Comparison of ENCODE assay signal across 8 cellular contexts in genomic region chr1:193058529-193059281, GRCh38. TPM values are rescaled to one million over a fixed set of nuclear protein-coding genes. Genes with fewer than 3 reads are reported as not detected.
DNase-seq lines count a peak whose midpoint lies in the region; ATAC-seq and TF ChIP-seq lines count a peak whose summit lies in the region.

No MANE protein-coding gene starts in this region.

- H3K36me3 Mint-ChIP-seq in naive thymus-derived CD4-positive, alpha-beta T cell: peaks cover 0 to 15% (median 7%) of the 10 kb centered on the region in 5 donors

- peaks cover 46 to 78% (median 74%) of the 10 kb centered on the region in 7 donors for H3K4me1 Mint-ChIP-seq in naive thymus-derived CD4-positive, alpha-beta T cell
- H3K4me1 Mint-ChIP-seq in stimulated activated naive CD8-positive, alpha-beta T cell treated with anti-CD3 and anti-CD28 coated beads, Interleukin-15, amount 100 ng/mL, for 72 hours: peaks cover 45% of the 10 kb centered on the region

- H3K27me3 Mint-ChIP-seq in naive thymus-derived CD4-positive, alpha-beta T cell: no peaks in the 10 kb centered on the region
- no peaks in the 10 kb centered on the region for H3K27me3 Mint-ChIP-seq in stimulated activated naive CD8-positive, alpha-beta T cell treated with anti-CD3 and anti-CD28 coated beads, Interleukin-15, amount 100 ng/mL, for 72 hours

- H3K27me3 ChIP-seq in naive thymus-derived CD4-positive, alpha-beta T cell (ENCODE audit: control insufficient read depth in 2 of 2, insufficient read depth in 2 of 2, low read length in 2 of 2): no peaks in the 10 kb centered on the region

- ATAC-seq in GM18861 (IDR thresholded peaks at IDR 0.05; ENCODE audit: unreplicated experiment): peak; percentile 48
- peak; percentile 45 for ATAC-seq in HG03095 (IDR thresholded peaks at IDR 0.05; ENCODE audit: unreplicated experiment)
- ATAC-seq in naive thymus-derived CD4-positive, alpha-beta T cell: peak; percentile 28
- peak; percentile 68 for ATAC-seq in stimulated activated naive CD8-positive, alpha-beta T cell treated with anti-CD3 and anti-CD28 coated beads, Interleukin-15, amount 100 ng/mL, for 72 hours

- peak overlapping the region; percentile 89 for H3K27ac ChIP-seq in naive thymus-derived CD4-positive, alpha-beta T cell (ENCODE audit: low read depth, low read length)

- TF ChIP-seq CTCF in AG09309 (IDR thresholded peaks at IDR 0.05; ENCODE audit: control insufficient read depth, insufficient read depth, low read depth, low read length, missing control alignments) (no peak), epithelial cell of esophagus (IDR thresholded peaks at IDR 0.05; ENCODE audit: insufficient read depth, low read depth, low read length, missing control alignments) (no peak)

- peaks cover 0 to 5% (median 0%) of the 10 kb centered on the region in 3 experiments for H3K36me3 ChIP-seq in naive thymus-derived CD4-positive, alpha-beta T cell (ENCODE audit: control insufficient read depth in 2 of 3, insufficient read depth in 3 of 3, low read length in 3 of 3)

- H3K9me3 ChIP-seq in naive thymus-derived CD4-positive, alpha-beta T cell (ENCODE audit: control insufficient read depth in 2 of 3, low read length in 3 of 3): no peaks in the 10 kb centered on the region

- peak overlapping the region; percentile 70 for H3K4me3 ChIP-seq in AG09309 (ENCODE audit: control insufficient read depth, low read depth, low read length)
- peak overlapping the region; percentile 86 for H3K4me3 ChIP-seq in epithelial cell of esophagus (ENCODE audit: low read length)
- peak overlapping the region; percentile 96 for H3K4me3 ChIP-seq in naive thymus-derived CD4-positive, alpha-beta T cell (ENCODE audit: low read length)

- peak overlapping the region; percentile 97 to 100 (median 98) for H3K27ac Mint-ChIP-seq in naive thymus-derived CD4-positive, alpha-beta T cell
- H3K27ac Mint-ChIP-seq in stimulated activated naive CD8-positive, alpha-beta T cell treated with anti-CD3 and anti-CD28 coated beads, Interleukin-15, amount 100 ng/mL, for 72 hours: peak overlapping the region; percentile 98 to 99

- peak overlapping the region; percentile 93 to 100 (median 98) for H3K4me3 Mint-ChIP-seq in naive thymus-derived CD4-positive, alpha-beta T cell
- peak overlapping the region; percentile 90 to 97 for H3K4me3 Mint-ChIP-seq in stimulated activated naive CD8-positive, alpha-beta T cell treated with anti-CD3 and anti-CD28 coated beads, Interleukin-15, amount 100 ng/mL, for 72 hours

- CTCF ChIA-PET in naive thymus-derived CD4-positive, alpha-beta T cell (lab: Charles Lee): interaction anchor here (1.0 to 3.1 kb wide), 4 partner anchors 29 to 1231 kb away, joined by 3 to 18 read pairs (median 4); partner anchors contain the start of gene CDC73

- H3K9me3 Mint-ChIP-seq in naive thymus-derived CD4-positive, alpha-beta T cell: peaks cover 0 to 6% (median 0%) of the 10 kb centered on the region in 11 donors
- peaks cover 0 to 5% of the 10 kb centered on the region in 2 donors for H3K9me3 Mint-ChIP-seq in stimulated activated naive CD8-positive, alpha-beta T cell treated with anti-CD3 and anti-CD28 coated beads, Interleukin-15, amount 100 ng/mL, for 72 hours

- POLR2A ChIA-PET in naive thymus-derived CD4-positive, alpha-beta T cell (lab: Charles Lee): interaction anchor here (0.5 to 2.0 kb wide), 15 partner anchors 9 to 542 kb away, joined by 3 to 19 read pairs (median 4); partner anchors contain the start of genes CDC73 and RGS2

- intact Hi-C loops in naive thymus-derived CD4-positive, alpha-beta T cell (cut with micrococcal nuclease): loop anchor here (1.0 to 10.0 kb wide), 11 partner anchors 11 to 1230 kb away; partner anchors contain the start of genes CDC73 (in 2 of the 2), GLRX2 (in 2 of the 2), RGS1 (in 1 of the 2) and RGS2 (in 1 of the 2)

- H3K4me1 ChIP-seq in naive thymus-derived CD4-positive, alpha-beta T cell (ENCODE audit: control insufficient read depth in 2 of 2, insufficient read depth in 2 of 2, low read length in 2 of 2): peaks cover 22 to 30% of the 10 kb centered on the region in 2 donors

- DNase-seq in AG09309 (ENCODE audit: low read depth): no peak
- DNase-seq in NCI-H82 treated with DMSO at 0.1 percent for 48 hours (lab: John Stamatoyannopoulos, UW; ENCODE audit: unreplicated experiment): peak; percentile 30
- peak; percentile 29 to 38 for DNase-seq in activated CD8-positive, alpha-beta memory T cell treated with anti-CD3 and anti-CD28 coated beads for 4 hours (ENCODE audit: low read depth in 2 of 2)
- DNase-seq in epithelial cell of esophagus (ENCODE audit: low read depth): peak; percentile 64
- peak; percentile 23 to 67 (median 43) for DNase-seq in naive thymus-derived CD4-positive, alpha-beta T cell
- DNase-seq in stimulated activated naive CD8-positive, alpha-beta T cell treated with anti-CD3 and anti-CD28 coated beads, Interleukin-15, amount 100 ng/mL, for 72 hours: peak; percentile 64 to 76

RNA-seq across cellular contexts. Expression of gene UCHL5, which starts 0.5 kb away (rescaled TPM):
- 10 to 100 TPM; 20.2 to 48.6 (median 31.8) TPM for total RNA-seq in naive thymus-derived CD4-positive, alpha-beta T cell
- 10 to 100 TPM; 46.4 to 58.2 TPM for polyA plus RNA-seq in naive thymus-derived CD4-positive, alpha-beta T cell

RNA-seq across cellular contexts. Expression of gene RO60, which starts 0.7 kb away (rescaled TPM):
- 10 to 100 TPM; 49.8 to 75.1 (median 67.2) TPM for total RNA-seq in naive thymus-derived CD4-positive, alpha-beta T cell
- polyA plus RNA-seq in naive thymus-derived CD4-positive, alpha-beta T cell: 100 to 1,000 TPM; 108 to 109 TPM

RNA-seq across cellular contexts. Expression of gene GLRX2, which starts 46.5 kb away (rescaled TPM):
- total RNA-seq in naive thymus-derived CD4-positive, alpha-beta T cell: 10 to 100 TPM in 3 of 5 experiments, 1 to 10 TPM in 2; 6.8 to 18.8 (median 11.4) TPM
- 10 to 100 TPM; 10.4 to 11.4 TPM for polyA plus RNA-seq in naive thymus-derived CD4-positive, alpha-beta T cell
